Comparison of ENCODE assay signal across 18 cellular contexts in the genomic region with DNA sequence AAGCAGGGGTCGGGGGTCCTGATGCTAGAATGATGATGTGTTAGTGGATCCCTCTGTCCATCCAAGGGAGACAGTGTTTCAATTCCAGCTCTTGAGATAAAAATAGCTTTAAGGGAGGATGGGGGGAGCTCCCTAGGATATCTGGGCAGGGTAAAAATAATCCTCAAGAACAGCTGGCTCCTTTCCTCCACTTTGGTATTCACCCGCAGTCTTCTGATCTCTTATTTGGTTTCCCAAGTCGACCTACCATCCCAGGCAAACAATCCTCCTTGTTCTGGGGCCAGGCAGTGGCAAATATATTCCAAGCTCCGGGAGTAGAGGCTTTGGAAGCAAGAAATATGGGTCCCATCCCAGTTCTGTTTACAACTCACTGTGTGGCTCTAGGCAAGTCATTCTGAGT. TPM values are rescaled to one million over a fixed set of nuclear protein-coding genes. Genes with fewer than 3 reads are reported as not detected.
"Had no signal": no experiment of that assay in that cellular context is flagged by ENCODE, and none has a peak within 500 bp of the region (broad histone marks: within the 10 kb centered on the region; RNA-seq: fewer than 3 reads in every experiment).

No MANE protein-coding gene starts in this region.

- ATAC-seq: activated CD4-positive, CD25-positive, alpha-beta regulatory T cell treated with anti-CD3 and anti-CD28 coated beads, Interleukin-2, amount 50 U/mL, for 24 hours; activated CD8-positive, alpha-beta T cell treated with anti-CD3 and anti-CD28 coated beads, Interleukin-2, amount 10 ng/mL, durations not matched to agents 7 days and 5 days; left lung; mucosa of descending colon; naive thymus-derived CD8-positive, alpha-beta T cell had no signal

- H3K4me3 ChIP-seq: left lung, mucosa of descending colon, pancreas, stomach, upper lobe of left lung had no signal

- H3K9me3 ChIP-seq: left lung, mucosa of descending colon, pancreas, stomach, upper lobe of left lung had no signal

- H3K27me3 ChIP-seq: pancreas, stomach, upper lobe of left lung had no signal

- H3K27ac ChIP-seq: pancreas, stomach had no signal

- DNase-seq: activated CD4-positive, alpha-beta T cell treated with anti-CD3 and anti-CD28 coated beads, Interleukin-2, amount 10 ng/mL, durations not matched to agents 7 days and 5 days; activated CD8-positive, alpha-beta T cell treated with anti-CD3 and anti-CD28 coated beads, Interleukin-2, amount 10 ng/mL, durations not matched to agents 7 days and 5 days; activated naive CD4-positive, alpha-beta T cell treated with Interleukin-2 at 50 U/mL for 16 hours; activated naive CD8-positive, alpha-beta T cell treated with anti-CD3 and anti-CD28 coated beads, Interleukin-2, amount 10 ng/mL, durations not matched to agents 7 days and 5 days; activated T-cell treated with anti-CD3 and anti-CD28 coated beads, Interleukin-2, amount 50 U/mL, for 24 hours; foreskin fibroblast; kidney; left lung; mucosa of descending colon; naive thymus-derived CD8-positive, alpha-beta T cell; pancreas; stimulated activated CD4-positive, alpha-beta T cell treated with anti-CD3 and anti-CD28 coated beads, Interleukin-15, amount 100 ng/mL, for 24 hours; stimulated activated CD4-positive, alpha-beta T cell treated with anti-CD3 and anti-CD28 coated beads, Interleukin-4, amount 100 ng/mL, for 1 hour; stomach; upper lobe of left lung had no signal

- H3K36me3 ChIP-seq: left lung, pancreas, stomach, upper lobe of left lung had no signal

RNA-seq across cellular contexts. Expression of a gene that starts 41.8 kb away (rescaled TPM):
- total RNA-seq: activated CD4-positive, alpha-beta T cell treated with anti-CD3 and anti-CD28 coated beads, Interleukin-2, amount 10 ng/mL, durations not matched to agents 7 days and 5 days; activated CD8-positive, alpha-beta T cell treated with anti-CD3 and anti-CD28 coated beads, Interleukin-2, amount 10 ng/mL, durations not matched to agents 7 days and 5 days; activated naive CD8-positive, alpha-beta T cell treated with anti-CD3 and anti-CD28 coated beads, Interleukin-2, amount 10 ng/mL, durations not matched to agents 7 days and 5 days; activated T-helper 2 cell treated with anti-CD3 and anti-CD28 coated beads, Interferon-gamma antibody, Interleukin-2, Interleukin-4, amounts not matched to agents 10 μg/mL and 5 μg/mL and 100 μg/mL, durations not matched to agents 14 hours and 24 hours and 36 hours; dermis microvascular lymphatic vessel endothelial cell; naive thymus-derived CD8-positive, alpha-beta T cell had no signal
- polyA plus RNA-seq: naive thymus-derived CD8-positive, alpha-beta T cell had no signal
